ENCODE assay signal across 26 cellular contexts in genomic region chr22:31572939-31573338, GRCh38.
DNase-seq lines count a peak whose midpoint lies in the region; ATAC-seq and TF ChIP-seq lines count a peak whose summit lies in the region.
"Had no signal": no experiment of that assay in that cellular context is flagged by ENCODE, and none has a peak within 500 bp of the region (broad histone marks: within the 10 kb centered on the region; RNA-seq: fewer than 3 reads in every experiment).

No MANE protein-coding gene starts in this region.

- H3K9me3 ChIP-seq in testis, result no peaks in the 10 kb centered on the region
- H3K9me3 ChIP-seq: BLaER1 treated with 17β-estradiol and CSF1 and Interleukin-3, amounts not matched to agents 10 nM and 100 nM had no signal

- peaks cover 5% of the 10 kb centered on the region for H3K4me1 Mint-ChIP-seq in activated naive CD8-positive, alpha-beta T cell treated with anti-CD3 and anti-CD28 coated beads, Interleukin-2, amount 10 ng/mL, durations not matched to agents 7 days and 5 days
- H3K4me1 Mint-ChIP-seq in activated naive CD8-positive, alpha-beta T cell treated with anti-CD3 and anti-CD28 coated beads for 36 hours, result peaks cover 8% of the 10 kb centered on the region

- no peak for TF ChIP-seq CTCF in testis (IDR thresholded peaks at IDR 0.05)

- H3K27me3 ChIP-seq in testis, result no peaks in the 10 kb centered on the region
- H3K27me3 ChIP-seq: BLaER1 treated with 17β-estradiol and CSF1 and Interleukin-3, amounts not matched to agents 10 nM and 100 nM had no signal

- H3K27me3 Mint-ChIP-seq in activated naive CD8-positive, alpha-beta T cell treated with anti-CD3 and anti-CD28 coated beads, Interleukin-2, amount 10 ng/mL, durations not matched to agents 7 days and 5 days, result no peaks in the 10 kb centered on the region
- no peaks in the 10 kb centered on the region for H3K27me3 Mint-ChIP-seq in activated naive CD8-positive, alpha-beta T cell treated with anti-CD3 and anti-CD28 coated beads for 36 hours
- H3K27me3 Mint-ChIP-seq: CD8-positive, alpha-beta memory T cell had no signal

- H3K27ac Mint-ChIP-seq in activated naive CD8-positive, alpha-beta T cell treated with anti-CD3 and anti-CD28 coated beads, Interleukin-2, amount 10 ng/mL, durations not matched to agents 7 days and 5 days, result peak overlapping the region; percentile 64
- H3K27ac Mint-ChIP-seq in activated naive CD8-positive, alpha-beta T cell treated with anti-CD3 and anti-CD28 coated beads for 36 hours, result no peak overlapping the region

- H3K27ac ChIP-seq in testis, result peak overlapping the region; percentile 0 to 2
- H3K27ac ChIP-seq: 22Rv1; BLaER1 treated with 17β-estradiol and CSF1 and Interleukin-3, amounts not matched to agents 10 nM and 100 nM; KMS-11; PC-9 had no signal

- H3K36me3 ChIP-seq in testis (ENCODE audit: low read depth, missing control alignments), result no peaks in the 10 kb centered on the region

- DNase-seq in DMS153 (lab: John Stamatoyannopoulos, UW) (peak; percentile 3), DMS153 treated with DMSO at 0.1 percent for 48 hours (lab: John Stamatoyannopoulos, UW; ENCODE audit: unreplicated experiment) (no peak), cerebellar cortex (ENCODE audit: low spot score) (peak; percentile 76), testis (no peak), NCI-H1092 (lab: John Stamatoyannopoulos, UW) (no peak)
- DNase-seq in activated naive CD8-positive, alpha-beta T cell treated with anti-CD3 and anti-CD28 coated beads, Interleukin-2, amount 10 ng/mL, durations not matched to agents 7 days and 5 days, result no peak
- no peak for DNase-seq in activated naive CD8-positive, alpha-beta T cell treated with anti-CD3 and anti-CD28 coated beads for 36 hours
- DNase-seq: ACHN; Calu3; CD8-positive, alpha-beta memory T cell; DMS53; GF-D8; IMR-90; NCI-H1105; NCI-H146; NCI-H2029; NCI-H2227 treated with DMSO at 0.1 percent for 48 hours; NCI-H510A; PC-9; RPMI8226; SHP77 treated with DMSO at 0.1 percent for 48 hours had no signal

- intact Hi-C loops in testis (cut with DNase I; ENCODE audit: low total_unique reads), result no loop called here

- no peak for TF ChIP-seq POLR2A in testis (IDR thresholded peaks at IDR 0.05)

- H3K4me1 ChIP-seq in testis, result peaks cover 21% of the 10 kb centered on the region

- POLR2A ChIA-PET in activated naive CD8-positive, alpha-beta T cell treated with anti-CD3 and anti-CD28 coated beads, Interleukin-2, amount 10 ng/mL, durations not matched to agents 7 days and 5 days (lab: Charles Lee), result interaction anchor here (0.6 kb wide), 1 partner anchor 231 kb away, joined by 3 read pairs; no protein-coding TSS in a partner anchor

- no peak overlapping the region for H3K4me3 Mint-ChIP-seq in activated naive CD8-positive, alpha-beta T cell treated with anti-CD3 and anti-CD28 coated beads, Interleukin-2, amount 10 ng/mL, durations not matched to agents 7 days and 5 days
- no peak overlapping the region for H3K4me3 Mint-ChIP-seq in activated naive CD8-positive, alpha-beta T cell treated with anti-CD3 and anti-CD28 coated beads for 36 hours
- H3K4me3 Mint-ChIP-seq: CD8-positive, alpha-beta memory T cell had no signal

- ATAC-seq in activated naive CD8-positive, alpha-beta T cell treated with anti-CD3 and anti-CD28 coated beads, Interleukin-2, amount 10 ng/mL, durations not matched to agents 7 days and 5 days (ENCODE audit: low read depth), result no peak
- no peak for ATAC-seq in HG03378 (IDR thresholded peaks at IDR 0.05; ENCODE audit: unreplicated experiment)
- ATAC-seq: HCT116 had no signal

- no peak overlapping the region for H3K4me3 ChIP-seq in testis
- H3K4me3 ChIP-seq: BLaER1 treated with 17β-estradiol and CSF1 and Interleukin-3, amounts not matched to agents 10 nM and 100 nM; PC-9 had no signal

- no peaks in the 10 kb centered on the region for H3K9me3 Mint-ChIP-seq in activated naive CD8-positive, alpha-beta T cell treated with anti-CD3 and anti-CD28 coated beads, Interleukin-2, amount 10 ng/mL, durations not matched to agents 7 days and 5 days
- H3K9me3 Mint-ChIP-seq in activated naive CD8-positive, alpha-beta T cell treated with anti-CD3 and anti-CD28 coated beads for 36 hours, result no peaks in the 10 kb centered on the region
- H3K9me3 Mint-ChIP-seq: CD8-positive, alpha-beta memory T cell had no signal

- WGBS in testis, 2 donors, result 76 to 89% methylated on average over 5 of the region's 5 CpGs

- peaks cover 28% of the 10 kb centered on the region for H3K36me3 Mint-ChIP-seq in activated naive CD8-positive, alpha-beta T cell treated with anti-CD3 and anti-CD28 coated beads, Interleukin-2, amount 10 ng/mL, durations not matched to agents 7 days and 5 days
- H3K36me3 Mint-ChIP-seq in activated naive CD8-positive, alpha-beta T cell treated with anti-CD3 and anti-CD28 coated beads for 36 hours, result peaks cover 16% of the 10 kb centered on the region

Comparison
In these comparisons a context has a peak if more than half of its experiments do, and no peak if none do; other contexts are left out.
1. DNase-seq: peak in DMS153 (single experiment) and cerebellar cortex (single experiment); none in DMS153 treated with DMSO at 0.1 percent for 48 hours (single experiment), activated naive CD8-positive, alpha-beta T cell treated with anti-CD3 and anti-CD28 coated beads, Interleukin-2, amount 10 ng/mL, durations not matched to agents 7 days and 5 days (single experiment), activated naive CD8-positive, alpha-beta T cell treated with anti-CD3 and anti-CD28 coated beads for 36 hours (single experiment), testis (single experiment) and NCI-H1092 (single experiment).